ENCODE assay signal across 3 cellular contexts in the genomic region with DNA sequence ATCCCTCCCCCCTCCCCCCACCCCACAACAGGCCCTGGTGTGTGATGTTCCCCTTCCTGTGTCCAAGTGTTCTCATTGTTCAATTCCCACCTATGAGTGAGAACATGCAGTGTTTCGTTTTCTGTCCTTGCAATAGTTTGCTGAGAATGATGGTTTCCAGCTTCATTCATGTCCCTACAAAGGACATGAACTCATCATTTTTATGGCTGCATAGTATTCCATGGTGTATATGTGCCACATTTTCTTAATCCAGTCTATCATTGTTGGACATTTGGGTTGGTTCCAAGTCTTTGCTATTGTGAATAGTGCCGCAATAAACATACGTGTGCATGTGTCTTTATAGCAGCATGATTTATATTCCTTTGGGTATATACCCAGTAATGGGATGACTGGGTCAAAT.
DNase-seq lines count a peak whose midpoint lies in the region; ATAC-seq, FAIRE-seq and TF ChIP-seq lines count a peak whose summit lies in the region.
"Not testable (repeated sequence)": the region's sequence is repeated elsewhere in the genome, so short reads cannot be mapped to it uniquely, and the experiment has no call there.

No MANE protein-coding gene starts in this region.

- TF ChIP-seq CTCF in HEK293 (tag by site-specific recombination; IDR thresholded peaks at IDR 0.05); K562 (IDR thresholded peaks at IDR 0.05 in 2 of 3, conservative IDR thresholded peaks at IDR 0.05 in 1 of 3; ENCODE audit: insufficient read depth in 2 of 3, low read depth in 1 of 3, low read length in 3 of 3): not testable (repeated sequence)

- in situ Hi-C loops in K562 (cut with MboI), result not testable (repeated sequence)

- not testable (repeated sequence) for H3K4me2 ChIP-seq in K562 (ENCODE audit: insufficient read depth, low read length)

- H3K4me1 Mint-ChIP-seq in CD8-positive, alpha-beta memory T cell, result not testable (repeated sequence)

- peaks cover 10 to 43% of the 10 kb centered on the region in 2 donors for H3K27me3 Mint-ChIP-seq in CD8-positive, alpha-beta memory T cell

- FAIRE-seq in K562 (lab: Jason Lieb, UNC), result not testable (repeated sequence)

- not testable (repeated sequence) for H4K20me1 ChIP-seq in K562 (replicated peaks; ENCODE audit: control insufficient read depth, insufficient read depth, low read length)

- H3K4me1 ChIP-seq in CD8-positive, alpha-beta memory T cell (ENCODE audit: insufficient read depth, low read length); HEK293 (ENCODE audit: control insufficient read depth, insufficient read depth, low read length): not testable (repeated sequence)
- peaks cover 15 to 81% of the 10 kb centered on the region in 2 experiments for H3K4me1 ChIP-seq in K562 (replicated peaks in 1 of 2; ENCODE audit: control insufficient read depth in 2 of 2, insufficient read depth in 2 of 2, low read length in 2 of 2)

- H3K9me1 ChIP-seq in K562 (ENCODE audit: control insufficient read depth, insufficient read depth, low read length), result not testable (repeated sequence)

- H3K4me3 ChIP-seq in CD8-positive, alpha-beta memory T cell (ENCODE audit: low read length); HEK293 (ENCODE audit: low read depth, low read length); K562: not testable (repeated sequence)

- not testable (repeated sequence) for H3K36me3 Mint-ChIP-seq in CD8-positive, alpha-beta memory T cell

- ATAC-seq in K562, result not testable (repeated sequence)

- not testable (repeated sequence) for H3K36me3 ChIP-seq in CD8-positive, alpha-beta memory T cell (ENCODE audit: insufficient read depth, low read length); HEK293 (ENCODE audit: control insufficient read depth in 2 of 2, insufficient read depth in 1 of 2, low read length in 2 of 2); K562 (ENCODE audit: control insufficient read depth, insufficient read depth, low read length)

- not testable (repeated sequence) for H2AFZ ChIP-seq in K562 (ENCODE audit: low read depth, low read length)

- POLR2A ChIA-PET in CD8-positive, alpha-beta memory T cell (lab: Charles Lee); HEK293 (lab: Yijun Ruan, JAX): not testable (repeated sequence)
- POLR2A ChIA-PET in K562 (lab: Yijun Ruan, JAX), result interaction anchor here (1.5 kb wide), 1 partner anchor 17 kb away, joined by 3 read pairs; no protein-coding TSS in a partner anchor

- not testable (repeated sequence) for H3K4me3 Mint-ChIP-seq in CD8-positive, alpha-beta memory T cell

- intact Hi-C loops in K562 (cut with micrococcal nuclease), result loop anchor here (2.0 kb wide), 1 partner anchor 13 kb away; no protein-coding TSS in a partner anchor

- H3K9me3 Mint-ChIP-seq in CD8-positive, alpha-beta memory T cell, result not testable (repeated sequence)

- not testable (repeated sequence) for TF ChIP-seq EP300 in K562 (IDR thresholded peaks at IDR 0.05; ENCODE audit: low read length)

- not testable (repeated sequence) for TF ChIP-seq RAD21 in K562 (CRISPR knock-in tag; conservative IDR thresholded peaks at IDR 0.05 in 1 of 2, IDR thresholded peaks at IDR 0.05 in 1 of 2)

- CTCF ChIA-PET in CD8-positive, alpha-beta memory T cell (lab: Charles Lee); HEK293 (lab: Yijun Ruan, JAX); K562 (lab: Yijun Ruan, JAX; ENCODE audit: low intra/inter-chr PET ratio): not testable (repeated sequence)

- BruUV-seq in K562 (replicated peaks; lab: Mats Ljungman, UMichigan), result not testable (repeated sequence)

- not testable (repeated sequence) for H3K9me3 ChIP-seq in CD8-positive, alpha-beta memory T cell (ENCODE audit: low read length); HEK293 (ENCODE audit: control insufficient read depth, insufficient read depth, low read depth, low read length); K562 (replicated peaks; ENCODE audit: control insufficient read depth, insufficient read depth, low read depth, low read length)

- peaks cover 26% of the 10 kb centered on the region for H3K79me2 ChIP-seq in K562 (ENCODE audit: control insufficient read depth, insufficient read depth, low read length)

- H3K27ac Mint-ChIP-seq in CD8-positive, alpha-beta memory T cell, result not testable (repeated sequence)

- WGBS in K562 (ENCODE audit: insufficient coverage, low coverage, missing lambda C conversion rate), result 14% methylated on average over 1 of the region's 3 CpGs

- peak overlapping the region; percentile 21 for H3K27ac ChIP-seq in CD8-positive, alpha-beta memory T cell (ENCODE audit: low read depth, low read length)
- not testable (repeated sequence) for H3K27ac ChIP-seq in HEK293 (ENCODE audit: extremely low read depth, low read depth, low read length)
- H3K27ac ChIP-seq in K562 (ENCODE audit: extremely low read depth, low read depth, low read length), result peak overlapping the region; percentile 70; the same call in 1 of the 3 replicates

- peak overlapping the region in 1 of 2 experiments; percentile 34; a peak in 1 of 4 replicates for H3K9ac ChIP-seq in K562 (ENCODE audit: insufficient read depth in 1 of 2, low read depth in 2 of 2, low read length in 2 of 2)

- not testable (repeated sequence) for H3K27me3 ChIP-seq in CD8-positive, alpha-beta memory T cell (ENCODE audit: insufficient read depth, low read length, poor library complexity, severe bottlenecking); K562 (ENCODE audit: control insufficient read depth in 2 of 2, insufficient read depth in 2 of 2, low read length in 2 of 2)

- TF ChIP-seq POLR2A in K562 (conservative IDR thresholded peaks at IDR 0.05), result not testable (repeated sequence)

- DNase-seq in CD8-positive, alpha-beta memory T cell; K562 (ENCODE audit: extremely low read depth in 1 of 4, low spot score in 3 of 4): not testable (repeated sequence)

TF ChIP-seq in HEK293, 187 proteins besides CTCF, POLR2A, EP300 and RAD21:
- 0 out of 2 replicates have a peak, but pooled peaks have one; percentile 19 for TF ChIP-seq ZNF146 (tag by site-specific recombination; IDR thresholded peaks at IDR 0.05)

TF ChIP-seq in K562, 482 proteins besides CTCF, POLR2A, EP300 and RAD21:
- TF ChIP-seq SMARCA5 (IDR thresholded peaks at IDR 0.05) (peak; percentile 82; the same call in 1 of the 2 replicates), NFIC (IDR thresholded peaks at IDR 0.05) (peak; percentile 29), KDM1A (IDR thresholded peaks at IDR 0.05) (peak; percentile 36 to 47; a peak in 2 of 4 replicates), BCOR (IDR thresholded peaks at IDR 0.05) (peak; percentile 77), NFRKB (IDR thresholded peaks at IDR 0.05; ENCODE audit: low read depth) (peak; percentile 36; the same call in 1 of the 2 replicates), TRIM24 (IDR thresholded peaks at IDR 0.05) (peak in 1 of 2 experiments; percentile 26; a peak in 2 of 4 replicates)
